ENCODE assay signal across 8 cellular contexts in the genomic region with DNA sequence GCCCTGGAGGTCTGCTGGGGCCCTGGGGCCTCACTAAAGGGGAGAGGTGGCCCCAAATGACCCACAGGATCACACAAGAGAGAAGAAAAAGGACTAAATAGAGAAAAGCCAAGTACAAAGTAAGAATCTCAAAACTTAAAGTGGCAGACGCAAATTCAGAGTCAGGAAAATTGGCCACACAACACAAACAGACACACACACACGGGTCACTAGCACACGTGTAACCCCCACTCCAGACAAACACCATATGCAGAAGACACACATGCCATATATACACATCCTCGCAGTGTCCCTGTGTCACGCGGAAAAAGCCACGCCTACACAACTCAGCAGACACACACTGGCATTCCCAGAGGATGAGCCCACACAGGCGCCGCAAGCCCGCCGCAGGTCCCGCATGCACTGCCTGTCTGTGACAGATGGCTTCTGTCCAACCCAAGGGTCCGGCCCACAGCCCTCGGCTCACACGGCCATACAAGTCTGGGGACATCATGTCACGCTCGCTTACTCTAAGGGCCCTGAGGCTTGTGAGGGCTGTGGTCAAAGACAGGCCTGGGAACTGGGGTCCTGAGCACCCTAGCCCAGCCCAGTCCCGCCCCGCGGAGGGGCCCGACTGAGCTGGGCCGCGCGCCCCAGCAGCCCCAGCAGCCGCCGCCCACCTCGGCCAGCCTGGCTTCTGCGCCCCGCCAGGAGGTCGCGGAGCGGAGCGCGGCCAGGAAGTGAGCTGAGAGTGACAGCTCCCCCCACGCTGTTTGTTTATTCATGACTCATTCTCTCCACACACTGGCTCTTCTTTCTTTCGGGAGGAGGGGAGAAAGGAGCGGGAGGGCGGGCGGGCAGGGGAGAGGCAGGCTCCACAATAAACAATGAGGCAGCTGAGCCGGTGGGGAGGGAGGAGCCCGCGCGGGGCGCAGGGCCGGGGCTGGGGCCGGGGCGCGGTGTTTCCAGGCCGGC.
A peak's percentile ranks its signal among the peaks of the same experiment; 100 is the strongest.
DNase-seq lines count a peak whose midpoint lies in the region; ATAC-seq lines count a peak whose summit lies in the region.

No MANE protein-coding gene starts in this region.

- H3K27me3 Mint-ChIP-seq in CD8-positive, alpha-beta memory T cell, result no peaks in the 10 kb centered on the region

- under 1% methylated on average over 26 of the region's 49 CpGs for WGBS in mesenchymal stem cell

- peak overlapping the region; percentile 59 to 91 (median 72) for H3K27ac Mint-ChIP-seq in CD8-positive, alpha-beta memory T cell

- H2AK5ac ChIP-seq in mesenchymal stem cell (ENCODE audit: low read length, severe bottlenecking), result peak overlapping the region; percentile 28

- peaks cover 6% of the 10 kb centered on the region for H3K4me1 ChIP-seq in CD8-positive, alpha-beta memory T cell (ENCODE audit: insufficient read depth, low read length)
- H3K4me1 ChIP-seq in endocrine pancreas (ENCODE audit: control insufficient read depth, insufficient read depth, low read length) (no peaks in the 10 kb centered on the region), mesenchymal stem cell (ENCODE audit: control insufficient read depth, insufficient read depth, low read depth, low read length) (peaks cover 47% of the 10 kb centered on the region)

- peak overlapping the region; percentile 99 for H4K91ac ChIP-seq in mesenchymal stem cell (ENCODE audit: low read length)

- no peaks in the 10 kb centered on the region for H3K9me3 ChIP-seq in CD8-positive, alpha-beta memory T cell (ENCODE audit: low read length)
- H3K9me3 ChIP-seq in endocrine pancreas (ENCODE audit: control insufficient read depth, low read length) (no peaks in the 10 kb centered on the region), mesenchymal stem cell (ENCODE audit: control insufficient read depth, low read length) (no peaks in the 10 kb centered on the region)

- H3K14ac ChIP-seq in mesenchymal stem cell (ENCODE audit: low read length in 2 of 2), result peak overlapping the region in 1 of 2 experiments; percentile 66

- no peaks in the 10 kb centered on the region for H3K36me3 ChIP-seq in CD8-positive, alpha-beta memory T cell (ENCODE audit: insufficient read depth, low read length)
- H3K36me3 ChIP-seq in endocrine pancreas (ENCODE audit: control insufficient read depth, insufficient read depth, low read length) (no peaks in the 10 kb centered on the region), mesenchymal stem cell (ENCODE audit: control insufficient read depth in 1 of 2, insufficient read depth in 2 of 2, low read depth in 1 of 2, low read length in 2 of 2) (no peaks in the 10 kb centered on the region)

- H2BK5ac ChIP-seq in mesenchymal stem cell (ENCODE audit: low read depth, low read length, poor library complexity, severe bottlenecking), result peak overlapping the region; percentile 87

- peak overlapping the region; percentile 74 to 97 (median 82) for H3K4me3 Mint-ChIP-seq in CD8-positive, alpha-beta memory T cell

- peak overlapping the region; percentile 99 for H2BK120ac ChIP-seq in mesenchymal stem cell (ENCODE audit: low read depth, low read length)

- peak; percentile 77 for ATAC-seq in GM21367 (IDR thresholded peaks at IDR 0.05; ENCODE audit: unreplicated experiment)

- H3K18ac ChIP-seq in mesenchymal stem cell (ENCODE audit: low read depth in 1 of 2, low read length in 2 of 2), result peak overlapping the region; percentile 96 to 97

- H3K4ac ChIP-seq in mesenchymal stem cell (ENCODE audit: low read depth in 1 of 2, low read length in 2 of 2), result peak overlapping the region; percentile 95 to 96

- peak overlapping the region; percentile 75 for H3K27ac ChIP-seq in CD8-positive, alpha-beta memory T cell (ENCODE audit: low read depth, low read length)
- peak overlapping the region; percentile 98 for H3K27ac ChIP-seq in mesenchymal stem cell (ENCODE audit: low read length, poor library complexity, severe bottlenecking)

- H3K4me1 Mint-ChIP-seq in CD8-positive, alpha-beta memory T cell, result peaks cover 12 to 24% (median 19%) of the 10 kb centered on the region in 3 donors

- peak overlapping the region; percentile 30 for H3K4me3 ChIP-seq in CD8-positive, alpha-beta memory T cell (ENCODE audit: low read length)
- no peak overlapping the region for H3K4me3 ChIP-seq in endocrine pancreas (ENCODE audit: control insufficient read depth, insufficient read depth, low read length)
- peak overlapping the region; percentile 40 to 73 for H3K4me3 ChIP-seq in mesenchymal stem cell (ENCODE audit: insufficient read depth in 1 of 2, low read depth in 1 of 2, low read length in 2 of 2)

- H3K4me2 ChIP-seq in mesenchymal stem cell (ENCODE audit: low read length, poor library complexity, severe bottlenecking), result peak overlapping the region; percentile 64

- H3K36me3 Mint-ChIP-seq in CD8-positive, alpha-beta memory T cell, result peaks cover 0 to 2% (median 0%) of the 10 kb centered on the region in 3 donors

- H3K9ac ChIP-seq in endocrine pancreas (ENCODE audit: control insufficient read depth, insufficient read depth, low read length) (peak overlapping the region; percentile 50), mesenchymal stem cell (ENCODE audit: low read length) (peak overlapping the region; percentile 86)

- no peaks in the 10 kb centered on the region for H3K27me3 ChIP-seq in CD8-positive, alpha-beta memory T cell (ENCODE audit: insufficient read depth, low read length, poor library complexity, severe bottlenecking)
- H3K27me3 ChIP-seq in endocrine pancreas (ENCODE audit: control insufficient read depth, insufficient read depth, low read length) (no peaks in the 10 kb centered on the region), mesenchymal stem cell (ENCODE audit: control insufficient read depth in 1 of 2, insufficient read depth in 1 of 2, low read length in 2 of 2) (no peaks in the 10 kb centered on the region)

- POLR2A ChIA-PET in CD8-positive, alpha-beta memory T cell (lab: Charles Lee), result interaction anchor here (0.7 to 2.1 kb wide), 4 partner anchors 14 to 96 kb away, joined by 3 to 10 read pairs (median 8); a partner anchor contains a TSS

- peak overlapping the region; percentile 81 to 99 for H2BK12ac ChIP-seq in mesenchymal stem cell (ENCODE audit: low read length in 2 of 2)

- H2AFZ ChIP-seq in mesenchymal stem cell (ENCODE audit: low read depth, low read length), result peak overlapping the region; percentile 46

- H3K23ac ChIP-seq in mesenchymal stem cell (ENCODE audit: low read length in 2 of 2), result peak overlapping the region in 1 of 2 experiments; percentile 51

- H4K8ac ChIP-seq in mesenchymal stem cell (ENCODE audit: low read length), result peak overlapping the region; percentile 98

- no peaks in the 10 kb centered on the region for H3K79me1 ChIP-seq in mesenchymal stem cell (replicated peaks; ENCODE audit: low read length, poor library complexity, severe bottlenecking)

- DNase-seq in CD8-positive, alpha-beta memory T cell, result peak; percentile 50 to 85 (median 61)
- DNase-seq in HT-29 (ENCODE audit: low spot score) (peak; percentile 89), NOMO-1 (lab: John Stamatoyannopoulos, UW; ENCODE audit: unreplicated experiment in 2 of 2) (peak; percentile 83 to 85), mesenchymal stem cell (peak; percentile 99)
- peak; percentile 38 for DNase-seq in activated CD8-positive, alpha-beta memory T cell treated with anti-CD3 and anti-CD28 coated beads, Interleukin-2, amount 50 U/mL, for 1 hour (ENCODE audit: extremely low read depth)
- DNase-seq in stimulated activated CD8-positive, alpha-beta memory T cell treated with anti-CD3 and anti-CD28 coated beads, Interleukin-12 subunit alpha, Interleukin-12 subunit beta, amount 100 ng/mL, for 24 hours (ENCODE audit: extremely low read depth), result peak; percentile 58

- CTCF ChIA-PET in CD8-positive, alpha-beta memory T cell (lab: Charles Lee), result interaction anchor here (0.6 to 2.4 kb wide), 9 partner anchors 10 to 940 kb away, joined by 3 to 12 read pairs (median 3); no protein-coding TSS in a partner anchor

- H2BK15ac ChIP-seq in mesenchymal stem cell (ENCODE audit: low read depth, poor library complexity, severe bottlenecking), result peak overlapping the region; percentile 75

- H3K9me3 Mint-ChIP-seq in CD8-positive, alpha-beta memory T cell, result no peaks in the 10 kb centered on the region

Comparison
In these comparisons a context has a peak if more than half of its experiments do, and no peak if none do; other contexts are left out.
1. DNase-seq: peak in every context shown above with its lines; median percentile 99 in mesenchymal stem cell; 89 in HT-29; 84 in NOMO-1; 61 in CD8-positive, alpha-beta memory T cell; 58 in stimulated activated CD8-positive, alpha-beta memory T cell treated with anti-CD3 and anti-CD28 coated beads, Interleukin-12 subunit alpha, Interleukin-12 subunit beta, amount 100 ng/mL, for 24 hours; 38 in activated CD8-positive, alpha-beta memory T cell treated with anti-CD3 and anti-CD28 coated beads, Interleukin-2, amount 50 U/mL, for 1 hour.